16 cellular contexts compared by ENCODE assay signal in the genomic region with DNA sequence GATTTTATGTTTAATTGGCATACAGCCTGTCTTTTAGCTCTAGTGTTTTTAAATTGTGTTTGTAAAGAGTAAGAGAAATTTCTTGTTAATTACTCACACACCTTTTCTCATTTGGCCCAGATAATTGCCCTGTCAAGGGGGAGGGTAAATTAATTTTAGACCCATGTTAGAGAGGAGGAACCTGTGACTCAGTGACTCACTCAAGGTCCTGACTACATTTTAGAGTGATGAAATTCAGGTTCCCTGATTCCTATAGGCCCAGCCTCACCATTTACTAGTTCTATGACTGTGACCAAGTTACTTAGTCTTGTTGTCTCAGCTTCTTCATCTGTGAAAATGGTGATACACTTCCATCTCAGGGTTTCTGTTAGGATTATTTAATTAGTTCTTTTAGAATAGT.
"Had no signal": no experiment of that assay in that cellular context is flagged by ENCODE, and none has a peak within 500 bp of the region (broad histone marks: within the 10 kb centered on the region; RNA-seq: fewer than 3 reads in every experiment).

No MANE protein-coding gene starts in this region.

- H3K36me3 Mint-ChIP-seq: activated naive CD4-positive, alpha-beta T cell treated with anti-CD3 and anti-CD28 coated beads, Interleukin-2, amount 50 U/mL, for 24 hours; brain; naive thymus-derived CD4-positive, alpha-beta T cell had no signal

- DNase-seq: activated CD4-positive, CD25-positive, alpha-beta regulatory T cell; activated T-cell treated with anti-CD3 and anti-CD28 coated beads, Interleukin-2, amount 50 U/mL, for 1 hour; amniotic stem cell; cerebellar nuclear complex; dermis blood vessel endothelial cell; hippocampal formation; naive thymus-derived CD4-positive, alpha-beta T cell; right cardiac atrium; T-helper 17 cell; transverse colon had no signal

- H3K27me3 Mint-ChIP-seq: activated naive CD4-positive, alpha-beta T cell treated with anti-CD3 and anti-CD28 coated beads, Interleukin-2, amount 50 U/mL, for 24 hours; brain had no signal

- H3K9me3 Mint-ChIP-seq: activated naive CD4-positive, alpha-beta T cell treated with anti-CD3 and anti-CD28 coated beads, Interleukin-2, amount 50 U/mL, for 24 hours; brain had no signal

- H3K4me3 Mint-ChIP-seq: activated naive CD4-positive, alpha-beta T cell treated with anti-CD3 and anti-CD28 coated beads, Interleukin-2, amount 50 U/mL, for 24 hours; brain; naive thymus-derived CD4-positive, alpha-beta T cell; T-helper 17 cell had no signal

- ATAC-seq: gastroesophageal sphincter; naive thymus-derived CD4-positive, alpha-beta T cell; right cardiac atrium; T-helper 17 cell had no signal

- H3K27ac Mint-ChIP-seq: activated naive CD4-positive, alpha-beta T cell treated with anti-CD3 and anti-CD28 coated beads, Interleukin-2, amount 50 U/mL, for 24 hours; brain; naive thymus-derived CD4-positive, alpha-beta T cell; T-helper 17 cell had no signal

- H3K27me3 ChIP-seq: gastroesophageal sphincter, transverse colon had no signal

- H3K27ac ChIP-seq: transverse colon had no signal

- H3K4me3 ChIP-seq: gastroesophageal sphincter, lung, smooth muscle cell, transverse colon had no signal

- FAIRE-seq: TTC549 had no signal

- H3K36me3 ChIP-seq: gastroesophageal sphincter, transverse colon had no signal

- H3K9me3 ChIP-seq: gastroesophageal sphincter, transverse colon had no signal
